Comparison of ENCODE assay signal across 24 cellular contexts in the genomic region with DNA sequence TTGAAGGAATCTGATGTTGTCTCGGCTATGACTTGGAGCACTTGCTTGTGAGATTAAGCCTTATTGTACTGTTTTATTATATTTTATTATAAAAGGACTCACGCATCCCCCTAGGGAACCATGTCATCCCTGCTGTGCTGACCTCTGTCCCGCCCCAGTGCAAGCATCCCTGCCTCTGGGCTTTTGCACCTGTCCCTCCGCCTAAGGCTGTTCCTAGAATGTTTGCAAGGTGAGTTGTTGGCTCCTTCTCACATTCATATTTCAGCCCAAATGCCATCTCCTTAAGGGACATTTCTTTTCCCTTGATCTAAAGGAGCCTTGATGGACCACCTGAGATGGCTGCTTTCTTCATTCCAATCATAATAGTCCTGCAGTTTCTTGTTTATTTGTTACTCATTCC.
A peak's percentile ranks its signal among the peaks of the same experiment; 100 is the strongest.
DNase-seq lines count a peak whose midpoint lies in the region; ATAC-seq and TF ChIP-seq lines count a peak whose summit lies in the region.
"Had no signal": no experiment of that assay in that cellular context is flagged by ENCODE, and none has a peak within 500 bp of the region (broad histone marks: within the 10 kb centered on the region; RNA-seq: fewer than 3 reads in every experiment).

No MANE protein-coding gene starts in this region.

- dilution Hi-C loops in IMR-90 (cut with HindIII; ENCODE audit: low sequenced_read_pairs, unreplicated experiment): no loop called here

- no peak overlapping the region for H2BK20ac ChIP-seq in IMR-90 (ENCODE audit: low read depth, low read length)

- no peak overlapping the region for H3K14ac ChIP-seq in IMR-90 (replicated peaks; ENCODE audit: low read depth, low read length)

- H3K27me3 ChIP-seq in GM23248 (replicated peaks; ENCODE audit: insufficient read depth) (no peaks in the 10 kb centered on the region), IMR-90 (ENCODE audit: control insufficient read depth, insufficient read depth, low read length) (no peaks in the 10 kb centered on the region), aorta (ENCODE audit: control insufficient read depth in 1 of 2, insufficient read depth in 2 of 2, low read length in 1 of 2) (no peaks in the 10 kb centered on the region)
- H3K27me3 ChIP-seq: BE2C, BLaER1 had no signal

- peaks cover 17% of the 10 kb centered on the region; the same call in 1 of the 2 replicates for H3F3A ChIP-seq in GM23248 (ENCODE audit: insufficient read depth)

- POLR2A ChIA-PET in IMR-90 (lab: Charles Lee; ENCODE audit: unreplicated experiment): no interaction called here

- 76 to 77% methylated on average over 4 of the region's 4 CpGs for WGBS in GM23248 (ENCODE audit: low coverage in 1 of 2, low lambda C conversion rate in 2 of 2, missing lambda C conversion rate in 2 of 2), 2 experiments
- WGBS in IMR-90 (ENCODE audit: extremely low coverage in 2 of 2, insufficient read length in 1 of 2), 2 experiments: no CpG with 5 or more reads among the region's 4 CpGs
- WGBS in aorta, 2 donors: 94 to 95% methylated on average over 4 of the region's 4 CpGs

- no peak for TF ChIP-seq RAD21 in IMR-90 (IDR thresholded peaks at IDR 0.05; ENCODE audit: low read length)

- H4K91ac ChIP-seq in IMR-90 (ENCODE audit: insufficient read depth, low read depth, low read length): no peak overlapping the region

- H2AFZ ChIP-seq in GM23248: 0 out of 2 replicates have a peak overlapping the region, but pooled peaks have one; percentile 3
- H2AFZ ChIP-seq in IMR-90 (replicated peaks; ENCODE audit: low read length, poor library complexity): no peak overlapping the region

- H3K36me3 ChIP-seq in GM23248 (ENCODE audit: low read depth) (no peaks in the 10 kb centered on the region), IMR-90 (ENCODE audit: control insufficient read depth, insufficient read depth, low read length) (no peaks in the 10 kb centered on the region), aorta (ENCODE audit: control insufficient read depth in 1 of 2, insufficient read depth in 2 of 2, low read length in 1 of 2) (no peaks in the 10 kb centered on the region)
- H3K36me3 ChIP-seq: BE2C, BLaER1 had no signal

- H3K79me2 ChIP-seq in GM23248 (ENCODE audit: insufficient read depth): no peaks in the 10 kb centered on the region

- H4K20me1 ChIP-seq in GM23248 (ENCODE audit: insufficient read depth): no peaks in the 10 kb centered on the region
- H4K20me1 ChIP-seq in IMR-90 (ENCODE audit: insufficient read depth, low read length): no peaks in the 10 kb centered on the region
- H4K20me1 ChIP-seq: BLaER1 had no signal

- 0 out of 2 replicates have a peak, but pooled peaks cover 3% of the 10 kb centered on the region for H3K9me1 ChIP-seq in IMR-90 (ENCODE audit: insufficient read depth, low read length)

- H3K23ac ChIP-seq in IMR-90 (ENCODE audit: low read depth, low read length): no peak overlapping the region

- H3K4me3 Mint-ChIP-seq in nephron progenitor cell: no peak overlapping the region
- H3K4me3 Mint-ChIP-seq: CD14-positive monocyte; CD4-positive, alpha-beta memory T cell; CD4-positive, CD25-positive, alpha-beta regulatory T cell; CD8-positive, alpha-beta memory T cell had no signal

- H2BK5ac ChIP-seq in IMR-90 (ENCODE audit: low read depth, low read length, poor library complexity, severe bottlenecking): no peak overlapping the region

- BruUV-seq in IMR-90 (replicated peaks; lab: Mats Ljungman, UMichigan): no TSS peak

- H3K9ac ChIP-seq in GM23248 (no peak overlapping the region; the same call in 1 of the 2 replicates), IMR-90 (ENCODE audit: low read depth, low read length) (no peak overlapping the region)
- H3K9ac ChIP-seq: BLaER1 had no signal

- H3K79me1 ChIP-seq in IMR-90 (ENCODE audit: low read depth in 1 of 2, low read length in 2 of 2): no peaks in the 10 kb centered on the region

- H3K36me3 Mint-ChIP-seq in nephron progenitor cell (ENCODE audit: low read depth): no peaks in the 10 kb centered on the region
- H3K36me3 Mint-ChIP-seq: CD14-positive monocyte; CD4-positive, alpha-beta memory T cell; CD4-positive, CD25-positive, alpha-beta regulatory T cell; CD8-positive, alpha-beta memory T cell had no signal

- no peak for ATAC-seq in IMR-90 (ENCODE audit: low read depth)
- ATAC-seq in aorta (ENCODE audit: low FRiP score): no peak
- ATAC-seq: GM12878 had no signal

- H3K4ac ChIP-seq in IMR-90 (ENCODE audit: low read depth, low read length): no peak overlapping the region; the same call in 1 of the 2 replicates

- H2BK120ac ChIP-seq in IMR-90 (ENCODE audit: low read depth, low read length): no peak overlapping the region

- TF ChIP-seq CTCF in IMR-90 (conservative IDR thresholded peaks at IDR 0.05; ENCODE audit: low read depth, low read length) (no peak), nephron progenitor cell (IDR thresholded peaks at IDR 0.05) (no peak)

- peak overlapping the region; percentile 11; the same call in 1 of the 2 replicates for H2AK5ac ChIP-seq in IMR-90 (ENCODE audit: low read depth, low read length)

- H3K27ac ChIP-seq in GM23248: peak overlapping the region; percentile 44
- H3K27ac ChIP-seq in IMR-90 (ENCODE audit: insufficient read depth, low read length): no peak overlapping the region
- no peak overlapping the region for H3K27ac ChIP-seq in aorta (ENCODE audit: low read depth in 1 of 2, low read length in 2 of 2)
- H3K27ac ChIP-seq: BLaER1 had no signal

- CTCF ChIA-PET in IMR-90 (lab: Yijun Ruan, JAX): no interaction called here

- H3K18ac ChIP-seq in IMR-90 (ENCODE audit: low read depth, low read length): no peak overlapping the region

- in situ Hi-C loops in GM23248 (cut with MboI): no loop called here
- in situ Hi-C loops in IMR-90 (cut with MboI; ENCODE audit: low sequenced_read_pairs): no loop called here

- peaks cover 3% of the 10 kb centered on the region for H3K9me3 Mint-ChIP-seq in nephron progenitor cell

- DNase-seq in GM23248 (no peak), IMR-90 (no peak), nephron progenitor cell (no peak), NCI-H2171 treated with DMSO at 0.1 percent for 48 hours (lab: John Stamatoyannopoulos, UW) (no peak), aorta (no peak), mesenteric fat pad (ENCODE audit: low spot score) (no peak)
- DNase-seq: 8988T; ACHN; BE2C; C1 segment of cervical spinal cord; CD4-positive, alpha-beta memory T cell; CD4-positive, CD25-positive, alpha-beta regulatory T cell; CD8-positive, alpha-beta memory T cell; COR-L47; DMS 273 treated with DMSO at 0.1 percent for 48 hours; DMS153; DMS53; DMS79; DND-41; EL; GDM1 had no signal

- no peak overlapping the region for H4K8ac ChIP-seq in IMR-90 (ENCODE audit: low read depth in 2 of 2, low read length in 2 of 2)

- peaks cover 25% of the 10 kb centered on the region for H3K4me1 ChIP-seq in GM23248 (ENCODE audit: insufficient read depth)
- H3K4me1 ChIP-seq in IMR-90 (ENCODE audit: control insufficient read depth, insufficient read depth, low read length): peaks cover 3% of the 10 kb centered on the region; the same call in 1 of the 2 replicates
- H3K4me1 ChIP-seq in aorta (ENCODE audit: control insufficient read depth in 1 of 2, insufficient read depth in 2 of 2, low read length in 2 of 2): no peaks in the 10 kb centered on the region
- H3K4me1 ChIP-seq: BE2C had no signal

- H3K9me2 ChIP-seq in GM23248 (ENCODE audit: insufficient read depth): no peaks in the 10 kb centered on the region; the same call in 1 of the 2 replicates

- H3K4me3 ChIP-seq in GM23248 (no peak overlapping the region), IMR-90 (ENCODE audit: insufficient read depth, low read depth, low read length) (no peak overlapping the region), aorta (ENCODE audit: low read length in 2 of 2) (no peak overlapping the region)
- H3K4me3 ChIP-seq: BLaER1, GM12878 had no signal

- no peak overlapping the region for H4K5ac ChIP-seq in IMR-90 (ENCODE audit: low read depth, low read length)

- H3K4me2 ChIP-seq in GM23248 (ENCODE audit: unreplicated experiment): peak overlapping the region; percentile 15
- H3K4me2 ChIP-seq in IMR-90 (ENCODE audit: low read depth, low read length): no peak overlapping the region
- H3K4me2 ChIP-seq: BLaER1 had no signal

- no peak for TF ChIP-seq POLR2A in IMR-90 (IDR thresholded peaks at IDR 0.05; ENCODE audit: low read depth, low read length)

- no peak overlapping the region for H2BK15ac ChIP-seq in IMR-90 (ENCODE audit: low read depth, low read length)

- H3K4me1 Mint-ChIP-seq in nephron progenitor cell: peaks cover 27% of the 10 kb centered on the region
- H3K4me1 Mint-ChIP-seq: CD14-positive monocyte; CD4-positive, alpha-beta memory T cell; CD4-positive, CD25-positive, alpha-beta regulatory T cell; CD8-positive, alpha-beta memory T cell had no signal

- H3K9me3 ChIP-seq in GM23248 (ENCODE audit: low read depth) (no peaks in the 10 kb centered on the region), IMR-90 (ENCODE audit: control insufficient read depth, insufficient read depth, low read length) (no peaks in the 10 kb centered on the region), aorta (ENCODE audit: control insufficient read depth, low read length) (no peaks in the 10 kb centered on the region)
- H3K9me3 ChIP-seq: BE2C, BLaER1 had no signal

- no peak overlapping the region for H2AK9ac ChIP-seq in IMR-90 (replicated peaks; ENCODE audit: low read depth, low read length, poor library complexity)

- no peak overlapping the region for H3K56ac ChIP-seq in IMR-90 (ENCODE audit: extremely low read depth, insufficient read depth, low read length)

- H3K27me3 Mint-ChIP-seq in nephron progenitor cell (ENCODE audit: low read depth, poor library complexity): peaks cover under 1% of the 10 kb centered on the region
- H3K27me3 Mint-ChIP-seq: CD4-positive, CD25-positive, alpha-beta regulatory T cell; CD8-positive, alpha-beta memory T cell had no signal

- intact Hi-C loops in IMR-90 (cut with micrococcal nuclease): no loop called here
- intact Hi-C loops in aorta (cut with DNase I): no loop called here

- peak overlapping the region; percentile 62 for H3K27ac Mint-ChIP-seq in nephron progenitor cell
- H3K27ac Mint-ChIP-seq: CD14-positive monocyte; CD4-positive, alpha-beta memory T cell; CD4-positive, CD25-positive, alpha-beta regulatory T cell; CD8-positive, alpha-beta memory T cell had no signal

TF ChIP-seq in IMR-90, 13 proteins besides CTCF, POLR2A, EP300 and RAD21 (continues in another document):
- TF ChIP-seq, protein P1, sequence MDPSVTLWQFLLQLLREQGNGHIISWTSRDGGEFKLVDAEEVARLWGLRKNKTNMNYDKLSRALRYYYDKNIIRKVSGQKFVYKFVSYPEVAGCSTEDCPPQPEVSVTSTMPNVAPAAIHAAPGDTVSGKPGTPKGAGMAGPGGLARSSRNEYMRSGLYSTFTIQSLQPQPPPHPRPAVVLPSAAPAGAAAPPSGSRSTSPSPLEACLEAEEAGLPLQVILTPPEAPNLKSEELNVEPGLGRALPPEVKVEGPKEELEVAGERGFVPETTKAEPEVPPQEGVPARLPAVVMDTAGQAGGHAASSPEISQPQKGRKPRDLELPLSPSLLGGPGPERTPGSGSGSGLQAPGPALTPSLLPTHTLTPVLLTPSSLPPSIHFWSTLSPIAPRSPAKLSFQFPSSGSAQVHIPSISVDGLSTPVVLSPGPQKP (IDR thresholded peaks at IDR 0.05; ENCODE audit: borderline replicate concordance, low read depth, low read length): no peak
- TF ChIP-seq RCOR1 (IDR thresholded peaks at IDR 0.05; ENCODE audit: insufficient replicate concordance, low read length): no peak
